15 cellular contexts compared by ENCODE assay signal in genomic region chr2:204228169-204228940, GRCh38.
A peak's percentile ranks its signal among the peaks of the same experiment; 100 is the strongest.
DNase-seq lines count a peak whose midpoint lies in the region; ATAC-seq, FAIRE-seq and TF ChIP-seq lines count a peak whose summit lies in the region.
"Had no signal": no experiment of that assay in that cellular context is flagged by ENCODE, and none has a peak within 500 bp of the region (broad histone marks: within the 10 kb centered on the region; RNA-seq: fewer than 3 reads in every experiment).

No MANE protein-coding gene starts in this region.

- H3K9me1 ChIP-seq in endothelial cell of umbilical vein (replicated peaks; ENCODE audit: control insufficient read depth, extremely low read depth, insufficient read depth, low read length) = no peaks in the 10 kb centered on the region

- no peak overlapping the region for H3K27ac ChIP-seq in endothelial cell of umbilical vein (ENCODE audit: insufficient read depth, low read depth, low read length)
- no peak overlapping the region for H3K27ac ChIP-seq in psoas muscle
- H3K27ac ChIP-seq: C4-2B, colonic mucosa, ovary had no signal

- H3K9me3 ChIP-seq in endothelial cell of umbilical vein (replicated peaks; ENCODE audit: control insufficient read depth, insufficient read depth, low read length) = no peaks in the 10 kb centered on the region
- H3K9me3 ChIP-seq in psoas muscle = no peaks in the 10 kb centered on the region
- H3K9me3 ChIP-seq: colonic mucosa, MG63, ovary had no signal

- no peak overlapping the region for H2AFZ ChIP-seq in endothelial cell of umbilical vein (ENCODE audit: low read depth, low read length)

- intact Hi-C loops in endothelial cell of umbilical vein (cut with micrococcal nuclease) = no loop called here
- intact Hi-C loops in psoas muscle (cut with DNase I) = no loop called here

- no peaks in the 10 kb centered on the region for H3K36me3 ChIP-seq in endothelial cell of umbilical vein (ENCODE audit: control insufficient read depth in 2 of 2, extremely low read depth in 1 of 2, insufficient read depth in 2 of 2, low read length in 2 of 2)
- no peaks in the 10 kb centered on the region for H3K36me3 ChIP-seq in psoas muscle (ENCODE audit: insufficient read depth in 1 of 2, low read depth in 1 of 2)
- H3K36me3 ChIP-seq: colonic mucosa, MG63, ovary had no signal

- 55 to 65% (median 61%) methylated on average over 8 of the region's 8 CpGs for WGBS in psoas muscle, 3 donors

- no peaks in the 10 kb centered on the region for H3K4me1 ChIP-seq in endothelial cell of umbilical vein (ENCODE audit: control insufficient read depth, extremely low read depth, insufficient read depth, low read length)
- H3K4me1 ChIP-seq in psoas muscle = no peaks in the 10 kb centered on the region

- H4K20me1 ChIP-seq in endothelial cell of umbilical vein (replicated peaks; ENCODE audit: control insufficient read depth, extremely low read depth, insufficient read depth, low read length) = no peaks in the 10 kb centered on the region

- no peak for TF ChIP-seq CTCF in endothelial cell of umbilical vein (IDR thresholded peaks at IDR 0.05; ENCODE audit: extremely low read depth in 1 of 2, insufficient read depth in 1 of 2, low read depth in 1 of 2, low read length in 2 of 2)
- no peak for TF ChIP-seq CTCF in retinal pigment epithelial cell (conservative IDR thresholded peaks at IDR 0.05; ENCODE audit: low read depth, low read length)
- no peak for TF ChIP-seq CTCF in psoas muscle (IDR thresholded peaks at IDR 0.05)

- BruUV-seq in endothelial cell of umbilical vein (replicated peaks; lab: Mats Ljungman, UMichigan) = no TSS peak

- H3K27me3 ChIP-seq in endothelial cell of umbilical vein (ENCODE audit: control insufficient read depth in 2 of 2, insufficient read depth in 2 of 2, low read length in 2 of 2) (peaks cover 6 to 19% of the 10 kb centered on the region in 2 experiments), psoas muscle (ENCODE audit: insufficient read depth in 3 of 3, low read length in 2 of 3) (peaks cover 0 to 9% (median 0%) of the 10 kb centered on the region in 3 donors)
- H3K27me3 ChIP-seq: colonic mucosa, ovary had no signal

- POLR2A ChIA-PET in endothelial cell of umbilical vein (lab: Charles Lee) = no interaction called here

- H3K4me3 ChIP-seq in endothelial cell of umbilical vein (replicated peaks in 1 of 3; ENCODE audit: insufficient read depth in 1 of 3, low read depth in 1 of 3, low read length in 3 of 3) = no peak overlapping the region
- H3K4me3 ChIP-seq in retinal pigment epithelial cell (ENCODE audit: low read length) = no peak overlapping the region
- H3K4me3 ChIP-seq in psoas muscle = no peak overlapping the region
- H3K4me3 ChIP-seq: colonic mucosa, MG63, ovary had no signal

- dilution Hi-C loops in endothelial cell of umbilical vein (cut with MboI; ENCODE audit: extremely low pct_ligation_motif_present, low sequenced_read_pairs) = no loop called here

- no peak for ATAC-seq in psoas muscle
- ATAC-seq: esophagus mucosa had no signal

- H3K9ac ChIP-seq in endothelial cell of umbilical vein (replicated peaks; ENCODE audit: extremely low read depth, insufficient read depth, low read length) = no peak overlapping the region

- no peak for TF ChIP-seq POLR2A in endothelial cell of umbilical vein (IDR thresholded peaks at IDR 0.05; ENCODE audit: low read depth, low read length)

- no peaks in the 10 kb centered on the region for H3K79me2 ChIP-seq in endothelial cell of umbilical vein (ENCODE audit: control insufficient read depth, insufficient read depth, low read length)

- peak; percentile 69 for DNase-seq in NCI-H1092 treated with DMSO at 0.1 percent for 48 hours (lab: John Stamatoyannopoulos, UW)
- peak; percentile 85 to 97 for DNase-seq in NCI-H524 (lab: John Stamatoyannopoulos, UW)
- peak; percentile 61 for DNase-seq in endothelial cell of umbilical vein (ENCODE audit: low read depth, low spot score)
- peak; percentile 24 for DNase-seq in retinal pigment epithelial cell (ENCODE audit: low read depth)
- DNase-seq in foreskin melanocyte = no peak
- no peak for DNase-seq in NCI-H2029 treated with DMSO at 0.1 percent for 48 hours (lab: John Stamatoyannopoulos, UW)
- DNase-seq in psoas muscle = no peak
- DNase-seq: activated CD4-positive, alpha-beta T cell treated with anti-CD3 and anti-CD28 coated beads, Interleukin-2, amount 50 U/mL, for 1 hour; activated naive CD4-positive, alpha-beta T cell treated with anti-CD3 and anti-CD28 coated beads, Interleukin-2, amount 50 U/mL, for 16 hours; colonic mucosa; MG63; ovary; small intestine had no signal

- no peak for FAIRE-seq in endothelial cell of umbilical vein (lab: Jason Lieb, UNC)
- FAIRE-seq: small intestine had no signal

- no peak overlapping the region for H3K4me2 ChIP-seq in endothelial cell of umbilical vein (ENCODE audit: insufficient read depth, low read length)

- CTCF ChIA-PET in endothelial cell of umbilical vein (lab: Charles Lee) = interaction anchor here (0.7 to 1.9 kb wide), 4 partner anchors 9 to 1451 kb away, joined by 3 to 5 read pairs (median 4); no protein-coding TSS in a partner anchor

TF ChIP-seq in endothelial cell of umbilical vein, 7 proteins besides CTCF, POLR2A, EP300 and RAD21:
- TF ChIP-seq MYC (IDR thresholded peaks at IDR 0.05; ENCODE audit: low read depth, low read length) (no peak), FOS (IDR thresholded peaks at IDR 0.05; ENCODE audit: borderline replicate concordance, insufficient read depth, low read length) (no peak), POLR2AphosphoS5 (IDR thresholded peaks at IDR 0.05; ENCODE audit: insufficient read depth, low read depth, low read length) (no peak), JUN (IDR thresholded peaks at IDR 0.05; ENCODE audit: borderline replicate concordance, insufficient read depth, insufficient read length, low read depth) (no peak), MAX (IDR thresholded peaks at IDR 0.05; ENCODE audit: insufficient read depth, insufficient read length) (no peak)

Comparison
In these comparisons a context has a peak if more than half of its experiments do, and no peak if none do; other contexts are left out.
1. DNase-seq: peak in NCI-H1092 treated with DMSO at 0.1 percent for 48 hours (single experiment), NCI-H524 (2 of 2), endothelial cell of umbilical vein (single experiment) and retinal pigment epithelial cell (single experiment); none in foreskin melanocyte (single experiment), NCI-H2029 treated with DMSO at 0.1 percent for 48 hours (single experiment) and psoas muscle (0 of 2).